In the genomic region with DNA sequence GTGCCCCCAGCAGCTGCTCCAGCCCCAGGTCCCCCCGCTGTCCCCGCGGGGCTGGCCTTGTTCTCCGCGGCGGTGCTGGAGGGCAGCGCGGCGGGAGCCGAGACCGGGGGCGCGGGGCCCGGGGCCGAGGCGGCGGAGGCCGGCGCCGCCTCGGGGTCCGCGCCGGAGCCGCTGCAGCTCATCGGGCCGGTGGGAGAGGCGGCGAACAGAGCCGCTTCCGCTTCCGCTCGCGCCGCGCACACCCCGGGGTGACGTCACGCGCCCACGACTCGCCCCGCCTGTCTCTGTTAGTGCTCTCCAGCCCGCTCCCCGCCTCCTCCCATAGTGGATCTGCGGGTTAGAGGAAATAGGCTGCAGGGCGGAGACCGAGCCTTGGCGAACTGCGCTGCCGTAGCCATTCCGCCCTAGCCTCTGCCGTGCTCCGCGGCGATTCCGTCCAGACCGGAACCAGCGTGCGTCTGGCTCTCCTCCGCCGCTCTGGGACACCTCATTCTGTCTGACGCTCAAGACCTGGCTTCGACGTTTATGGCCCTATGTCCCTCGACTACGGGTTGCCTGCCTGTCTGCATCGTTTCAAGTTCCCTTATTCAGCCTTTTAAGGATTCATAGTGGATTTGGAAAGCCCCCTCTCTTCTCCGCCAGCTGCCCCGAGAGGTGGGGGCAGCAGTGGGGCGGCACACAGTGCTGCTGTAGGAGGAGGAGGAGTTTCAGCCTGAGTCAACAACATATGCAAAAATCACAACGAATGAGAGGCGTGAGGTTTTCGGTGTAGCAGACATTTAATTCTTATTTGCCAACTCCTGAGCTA, we compare ENCODE assay signal across 8 cellular contexts. TPM values are rescaled to one million over a fixed set of nuclear protein-coding genes. Genes with fewer than 3 reads are reported as not detected.
DNase-seq lines count a peak whose midpoint lies in the region; ATAC-seq and TF ChIP-seq lines count a peak whose summit lies in the region.

Gene TAF10 (minus strand): TSS at position 209 of the 808 bp plus-strand sequence. CDS start 27 bp downstream, at position 182.

- peak within 1 kb of the TSS; percentile 100 for H3K27ac ChIP-seq in mesenchymal stem cell (ENCODE audit: low read length, poor library complexity, severe bottlenecking)

- peak; percentile 97 for DNase-seq in Caco-2
- DNase-seq in HUDEP-2 (lab: John Stamatoyannopoulos, UW; ENCODE audit: unreplicated experiment in 76 of 76), result peak in 75 of 76 experiments; percentile 11 to 95 (median 88)
- peak; percentile 96 for DNase-seq in NOMO-1 treated with dmso at 0.1 percent for 144 hours (lab: John Stamatoyannopoulos, UW; ENCODE audit: unreplicated experiment)
- peak; percentile 89 to 90 (median 90) for DNase-seq in activated CD8-positive, alpha-beta memory T cell treated with anti-CD3 and anti-CD28 coated beads for 48 hours (ENCODE audit: low read depth in 2 of 3, low spot score in 2 of 3)
- DNase-seq in effector memory CD8-positive, alpha-beta T cell, result peak; percentile 92 to 96 (median 95)
- DNase-seq in mesenchymal stem cell, result peak; percentile 98
- DNase-seq in stimulated activated CD8-positive, alpha-beta memory T cell treated with anti-CD3 and anti-CD28 coated beads, Interleukin-12 subunit alpha, Interleukin-12 subunit beta, amount 100 ng/mL, for 24 hours (ENCODE audit: extremely low read depth), result peak; percentile 88

- H3K27ac Mint-ChIP-seq in Caco-2 (ENCODE audit: unreplicated experiment), result no peak within 1 kb of the TSS
- no peak within 1 kb of the TSS for H3K27ac Mint-ChIP-seq in effector memory CD8-positive, alpha-beta T cell

- H3K9ac ChIP-seq in mesenchymal stem cell (ENCODE audit: low read length), result peak within 1 kb of the TSS; percentile 89

- peak within 1 kb of the TSS; percentile 84 to 89 for H3K4ac ChIP-seq in mesenchymal stem cell (ENCODE audit: low read depth in 1 of 2, low read length in 2 of 2)

- peak within 1 kb of the TSS; percentile 26 for H2BK15ac ChIP-seq in mesenchymal stem cell (ENCODE audit: low read depth, poor library complexity, severe bottlenecking)

- peak within 1 kb of the TSS in 1 of 2 experiments; percentile 93 for H3K14ac ChIP-seq in mesenchymal stem cell (ENCODE audit: low read length in 2 of 2)

- H2BK12ac ChIP-seq in mesenchymal stem cell (ENCODE audit: low read length in 2 of 2), result peak within 1 kb of the TSS in 1 of 2 experiments; percentile 88

- no peak within 1 kb of the TSS for H3K4me3 Mint-ChIP-seq in Caco-2 (ENCODE audit: unreplicated experiment)
- H3K4me3 Mint-ChIP-seq in effector memory CD8-positive, alpha-beta T cell, result no peak within 1 kb of the TSS

- H4K8ac ChIP-seq in mesenchymal stem cell (ENCODE audit: low read length), result peak within 1 kb of the TSS; percentile 94

- H3K4me1 ChIP-seq in Caco-2 (peaks cover 19% of the 10 kb centered on the region), mesenchymal stem cell (ENCODE audit: control insufficient read depth, insufficient read depth, low read depth, low read length) (peaks cover 25% of the 10 kb centered on the region)

- peak within 1 kb of the TSS in 1 of 2 experiments; percentile 84 for H3K23ac ChIP-seq in mesenchymal stem cell (ENCODE audit: low read length in 2 of 2)

- H2AK5ac ChIP-seq in mesenchymal stem cell (ENCODE audit: low read length, severe bottlenecking), result peak within 1 kb of the TSS; percentile 56

- H2BK120ac ChIP-seq in mesenchymal stem cell (ENCODE audit: low read depth, low read length), result peak within 1 kb of the TSS; percentile 97

- ATAC-seq in GM21381 (IDR thresholded peaks at IDR 0.05; ENCODE audit: unreplicated experiment), result peak; percentile 91
- ATAC-seq in effector memory CD8-positive, alpha-beta T cell (replicated peaks), result peak; percentile 85

- peak within 1 kb of the TSS; percentile 15 for H2AFZ ChIP-seq in mesenchymal stem cell (ENCODE audit: low read depth, low read length)

- TF ChIP-seq CTCF in Caco-2 (IDR thresholded peaks at IDR 0.05; ENCODE audit: insufficient read depth in 1 of 2, low read depth in 1 of 2, low read length in 1 of 2, severe bottlenecking in 1 of 2, unreplicated experiment in 1 of 2), result no peak

- BruUV-seq in Caco-2 (replicated peaks; lab: Mats Ljungman, UMichigan), result TSS peak; percentile 93

- peak within 1 kb of the TSS; percentile 71 for H2BK5ac ChIP-seq in mesenchymal stem cell (ENCODE audit: low read depth, low read length, poor library complexity, severe bottlenecking)

- peak within 1 kb of the TSS; percentile 78 for H3K4me3 ChIP-seq in Caco-2 (ENCODE audit: low read depth, low read length)
- H3K4me3 ChIP-seq in mesenchymal stem cell (ENCODE audit: insufficient read depth in 1 of 2, low read depth in 1 of 2, low read length in 2 of 2), result peak within 1 kb of the TSS; percentile 80 to 84

- H3K9me3 Mint-ChIP-seq in Caco-2 (ENCODE audit: unreplicated experiment), result no peaks in the 10 kb centered on the region
- H3K9me3 Mint-ChIP-seq in effector memory CD8-positive, alpha-beta T cell, result no peaks in the 10 kb centered on the region

- H4K91ac ChIP-seq in mesenchymal stem cell (ENCODE audit: low read length), result peak within 1 kb of the TSS; percentile 96

- H3K9me3 ChIP-seq in Caco-2 (no peaks in the 10 kb centered on the region), mesenchymal stem cell (ENCODE audit: control insufficient read depth, low read length) (no peaks in the 10 kb centered on the region)

- POLR2A ChIA-PET in Caco-2 (lab: Charles Lee), result interaction anchor here (0.6 to 1.0 kb wide), 10 partner anchors 8 to 193 kb away, joined by 3 to 9 read pairs (median 4); partner anchors contain the start of genes APBB1, ARFIP2, MRPL17 and TIMM10B

- H3K4me2 ChIP-seq in mesenchymal stem cell (ENCODE audit: low read length, poor library complexity, severe bottlenecking), result peak within 1 kb of the TSS; percentile 79

- H3K36me3 Mint-ChIP-seq in Caco-2 (ENCODE audit: insufficient read depth, unreplicated experiment), result no peaks in the 10 kb centered on the region
- peaks cover 38% of the 10 kb centered on the region for H3K36me3 Mint-ChIP-seq in effector memory CD8-positive, alpha-beta T cell (ENCODE audit: insufficient read depth)

- CTCF ChIA-PET in Caco-2 (lab: Charles Lee), result interaction anchor here (0.6 to 2.1 kb wide), 4 partner anchors 51 to 233 kb away, joined by 3 to 12 read pairs (median 5); partner anchors contain the start of gene MRPL17

- WGBS in mesenchymal stem cell, result under 1% methylated on average over 41 of the region's 74 CpGs

- peak within 1 kb of the TSS; percentile 96 to 98 for H3K18ac ChIP-seq in mesenchymal stem cell (ENCODE audit: low read depth in 1 of 2, low read length in 2 of 2)

- peaks cover 6% of the 10 kb centered on the region for H3K4me1 Mint-ChIP-seq in Caco-2 (ENCODE audit: low read depth, unreplicated experiment)
- H3K4me1 Mint-ChIP-seq in effector memory CD8-positive, alpha-beta T cell (ENCODE audit: low read depth in 2 of 2), result peaks cover 34 to 35% of the 10 kb centered on the region in 2 donors

- H3K27me3 Mint-ChIP-seq in Caco-2 (ENCODE audit: insufficient read depth, unreplicated experiment), result no peaks in the 10 kb centered on the region
- no peaks in the 10 kb centered on the region for H3K27me3 Mint-ChIP-seq in effector memory CD8-positive, alpha-beta T cell

- H3K27me3 ChIP-seq in Caco-2 (replicated peaks; ENCODE audit: control insufficient read depth, insufficient read depth, low read length) (no peaks in the 10 kb centered on the region), mesenchymal stem cell (ENCODE audit: control insufficient read depth in 1 of 2, insufficient read depth in 1 of 2, low read length in 2 of 2) (no peaks in the 10 kb centered on the region)

- H3K79me1 ChIP-seq in mesenchymal stem cell (replicated peaks; ENCODE audit: low read length, poor library complexity, severe bottlenecking), result peaks cover 37% of the 10 kb centered on the region

- intact Hi-C loops in Caco-2 (cut with micrococcal nuclease; ENCODE audit: unreplicated experiment), result loop anchor here (1.0 to 10.0 kb wide), 6 partner anchors 19 to 377 kb away; partner anchors contain the start of genes CNGA4, FHIP1B, MRPL17 and SMPD1

- H3K36me3 ChIP-seq in Caco-2 (ENCODE audit: control insufficient read depth, insufficient read depth, low read length) (peaks cover 5% of the 10 kb centered on the region; the same call in 1 of the 2 replicates), mesenchymal stem cell (ENCODE audit: control insufficient read depth in 1 of 2, insufficient read depth in 2 of 2, low read depth in 1 of 2, low read length in 2 of 2) (peaks cover 68 to 83% of the 10 kb centered on the region in 2 experiments)

RNA-seq across cellular contexts. Expression of gene TAF10, which starts in this region (rescaled TPM):
- 142 and 143 TPM in 2 replicates for total RNA-seq in Caco-2 (2022)
- polyA plus RNA-seq in mesenchymal stem cell (2013, experiment 1 of 2), result 187 TPM
- 195 TPM for polyA plus RNA-seq in mesenchymal stem cell (2013, experiment 2 of 2)

Comparison
In these comparisons a context has a peak if more than half of its experiments do, and no peak if none do; other contexts are left out.
1. Peak in every context shown above with its lines: DNase-seq, ATAC-seq, H3K4me3 ChIP-seq and H3K27ac ChIP-seq.